Comparison of ENCODE assay signal across 16 cellular contexts in genomic region chr1:39317111-39317510, GRCh38.
A peak's percentile ranks its signal among the peaks of the same experiment; 100 is the strongest.
DNase-seq lines count a peak whose midpoint lies in the region; ATAC-seq and TF ChIP-seq lines count a peak whose summit lies in the region.
"Had no signal": no experiment of that assay in that cellular context is flagged by ENCODE, and none has a peak within 500 bp of the region (broad histone marks: within the 10 kb centered on the region; RNA-seq: fewer than 3 reads in every experiment).

No MANE protein-coding gene starts in this region.

- no peaks in the 10 kb centered on the region for H3K4me1 ChIP-seq in right cardiac atrium (ENCODE audit: control insufficient read depth, insufficient read depth, low read length)
- H3K4me1 ChIP-seq in right atrium auricular region = peaks cover 0 to 4% of the 10 kb centered on the region in 2 donors
- H3K4me1 ChIP-seq: BE2C had no signal

- H3K9me3 ChIP-seq in right cardiac atrium (ENCODE audit: control insufficient read depth, low read length) (no peaks in the 10 kb centered on the region), right atrium auricular region (no peaks in the 10 kb centered on the region)
- H3K9me3 ChIP-seq: BE2C had no signal

- H3K4me3 Mint-ChIP-seq in activated T-helper 1 cell treated with anti-CD3 and anti-CD28 coated beads, Interleukin-12 subunit alpha, Interleukin-12 subunit beta, Interleukin-2, Interleukin-4 antibody, amounts not matched to agents 30 ng/mL and 10 ng/mL and 1 ng/mL, durations not matched to agents 14 hours and 24 hours and 36 hours = no peak overlapping the region

- no peaks in the 10 kb centered on the region for H3K27me3 ChIP-seq in right cardiac atrium (ENCODE audit: control insufficient read depth, insufficient read depth)
- H3K27me3 ChIP-seq in right atrium auricular region = no peaks in the 10 kb centered on the region
- H3K27me3 ChIP-seq: BE2C had no signal

- no peaks in the 10 kb centered on the region for H3K9me3 Mint-ChIP-seq in activated T-helper 1 cell treated with anti-CD3 and anti-CD28 coated beads, Interleukin-12 subunit alpha, Interleukin-12 subunit beta, Interleukin-2, Interleukin-4 antibody, amounts not matched to agents 30 ng/mL and 10 ng/mL and 1 ng/mL, durations not matched to agents 14 hours and 24 hours and 36 hours
- H3K9me3 Mint-ChIP-seq: CD4-positive, alpha-beta memory T cell had no signal

- H3K27ac Mint-ChIP-seq in activated T-helper 1 cell treated with anti-CD3 and anti-CD28 coated beads, Interleukin-12 subunit alpha, Interleukin-12 subunit beta, Interleukin-2, Interleukin-4 antibody, amounts not matched to agents 30 ng/mL and 10 ng/mL and 1 ng/mL, durations not matched to agents 14 hours and 24 hours and 36 hours = peak overlapping the region; percentile 34

- H3K36me3 ChIP-seq in right atrium auricular region = peaks cover 96% of the 10 kb centered on the region
- H3K36me3 ChIP-seq: BE2C had no signal

- DNase-seq in right cardiac atrium = no peak
- no peak for DNase-seq in right atrium auricular region (ENCODE audit: low spot score)
- no peak for DNase-seq in activated T-helper 1 cell treated with anti-CD3 and anti-CD28 coated beads, Interleukin-12 subunit alpha, Interleukin-12 subunit beta, Interleukin-2, Interleukin-4 antibody, amounts not matched to agents 30 ng/mL and 10 ng/mL and 1 ng/mL, durations not matched to agents 14 hours and 24 hours and 36 hours (ENCODE audit: low spot score)
- peak; percentile 37 for DNase-seq in iris pigment epithelial cell (ENCODE audit: low read depth)
- no peak for DNase-seq in stimulated activated CD4-positive, alpha-beta T cell treated with anti-CD3 and anti-CD28 coated beads, Interleukin-2, amount 100 ng/mL, for 24 hours
- DNase-seq: BE2C; CD4-positive, alpha-beta memory T cell; DMS79 treated with DMSO at 0.1 percent for 48 hours; HCEC 1CT; NCI-H1048; NCI-H146; NCI-H2081 treated with DMSO at 0.1 percent for 48 hours; NCI-H226; NCI-H526 treated with DMSO at 0.1 percent for 48 hours had no signal

- TF ChIP-seq CTCF in right atrium auricular region (IDR thresholded peaks at IDR 0.05) = no peak

- WGBS in right cardiac atrium = 67% methylated on average over 8 of the region's 8 CpGs

- H3K4me1 Mint-ChIP-seq in activated T-helper 1 cell treated with anti-CD3 and anti-CD28 coated beads, Interleukin-12 subunit alpha, Interleukin-12 subunit beta, Interleukin-2, Interleukin-4 antibody, amounts not matched to agents 30 ng/mL and 10 ng/mL and 1 ng/mL, durations not matched to agents 14 hours and 24 hours and 36 hours (ENCODE audit: low read depth) = peaks cover 11% of the 10 kb centered on the region

- intact Hi-C loops in right cardiac atrium (cut with DNase I) = no loop called here
- intact Hi-C loops in activated T-helper 1 cell treated with anti-CD3 and anti-CD28 coated beads, Interleukin-12 subunit alpha, Interleukin-12 subunit beta, Interleukin-2, Interleukin-4 antibody, amounts not matched to agents 30 ng/mL and 10 ng/mL and 1 ng/mL, durations not matched to agents 14 hours and 24 hours and 36 hours (cut with micrococcal nuclease) = no loop called here

- H3K36me3 Mint-ChIP-seq in activated T-helper 1 cell treated with anti-CD3 and anti-CD28 coated beads, Interleukin-12 subunit alpha, Interleukin-12 subunit beta, Interleukin-2, Interleukin-4 antibody, amounts not matched to agents 30 ng/mL and 10 ng/mL and 1 ng/mL, durations not matched to agents 14 hours and 24 hours and 36 hours (ENCODE audit: low read depth) = peaks cover 58% of the 10 kb centered on the region

- H3K27ac ChIP-seq in right cardiac atrium (ENCODE audit: low read length) (peak overlapping the region; percentile 36), right atrium auricular region (peak overlapping the region in 1 of 2 donors; percentile 26)

- no peaks in the 10 kb centered on the region for H3K27me3 Mint-ChIP-seq in activated T-helper 1 cell treated with anti-CD3 and anti-CD28 coated beads, Interleukin-12 subunit alpha, Interleukin-12 subunit beta, Interleukin-2, Interleukin-4 antibody, amounts not matched to agents 30 ng/mL and 10 ng/mL and 1 ng/mL, durations not matched to agents 14 hours and 24 hours and 36 hours (ENCODE audit: insufficient read depth)
- H3K27me3 Mint-ChIP-seq: CD4-positive, alpha-beta memory T cell had no signal

- H3K4me3 ChIP-seq in right cardiac atrium (ENCODE audit: low read length) = no peak overlapping the region
- H3K4me3 ChIP-seq in right atrium auricular region = no peak overlapping the region

- ATAC-seq in right cardiac atrium (no peak), HG02840 (IDR thresholded peaks at IDR 0.05; ENCODE audit: low FRiP score, unreplicated experiment) (no peak), GM19035 (IDR thresholded peaks at IDR 0.05; ENCODE audit: unreplicated experiment) (no peak)
